Comparison of ENCODE assay signal across 1 cellular context in the genomic region with DNA sequence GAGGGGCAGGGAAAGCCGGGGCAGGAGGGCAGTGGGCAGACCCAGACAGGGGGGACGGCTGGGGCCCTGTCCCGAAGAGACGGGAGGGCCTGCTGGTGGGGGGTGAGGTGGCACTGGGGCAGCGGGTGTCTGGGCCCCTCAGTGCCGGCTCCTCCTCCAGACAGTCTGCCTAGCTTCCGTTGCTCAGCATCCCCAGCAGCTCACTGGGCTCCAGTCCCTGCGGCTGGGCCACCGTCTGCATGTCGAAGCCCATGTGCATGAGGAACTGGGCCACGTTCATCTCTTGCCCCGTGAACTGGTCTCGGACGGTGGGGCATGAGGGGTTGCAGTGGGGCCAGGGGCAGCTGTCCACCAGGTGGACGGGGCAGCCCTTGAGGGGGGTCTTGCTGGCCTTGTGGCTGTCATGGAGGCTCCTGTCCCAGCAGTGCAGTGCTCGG.
TF ChIP-seq lines count a peak whose summit lies in the region.

No MANE protein-coding gene starts in this region.

TF ChIP-seq in HepG2, 621 proteins besides CTCF, POLR2A, EP300 and RAD21 (continued from another document and continues in another):
- TF ChIP-seq, protein P1, sequence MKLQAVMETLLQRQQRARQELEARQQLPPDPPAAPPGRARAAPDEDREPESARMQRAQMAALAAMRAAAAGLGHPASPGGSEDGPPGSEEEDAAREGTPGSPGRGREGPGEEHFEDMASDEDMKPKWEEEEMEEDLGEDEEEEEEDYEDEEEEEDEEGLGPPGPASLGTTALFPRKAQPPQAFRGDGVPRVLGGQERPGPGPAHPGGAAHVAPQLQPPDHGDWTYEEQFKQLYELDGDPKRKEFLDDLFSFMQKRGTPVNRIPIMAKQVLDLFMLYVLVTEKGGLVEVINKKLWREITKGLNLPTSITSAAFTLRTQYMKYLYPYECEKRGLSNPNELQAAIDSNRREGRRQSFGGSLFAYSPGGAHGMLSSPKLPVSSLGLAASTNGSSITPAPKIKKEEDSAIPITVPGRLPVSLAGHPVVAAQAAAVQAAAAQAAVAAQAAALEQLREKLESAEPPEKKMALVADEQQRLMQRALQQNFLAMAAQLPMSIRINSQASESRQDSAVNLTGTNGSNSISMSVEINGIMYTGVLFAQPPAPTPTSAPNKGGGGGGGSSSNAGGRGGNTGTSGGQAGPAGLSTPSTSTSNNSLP (IDR thresholded peaks at IDR 0.05; ENCODE audit: low read depth, low read length): no peak
- TF ChIP-seq, protein P2, sequence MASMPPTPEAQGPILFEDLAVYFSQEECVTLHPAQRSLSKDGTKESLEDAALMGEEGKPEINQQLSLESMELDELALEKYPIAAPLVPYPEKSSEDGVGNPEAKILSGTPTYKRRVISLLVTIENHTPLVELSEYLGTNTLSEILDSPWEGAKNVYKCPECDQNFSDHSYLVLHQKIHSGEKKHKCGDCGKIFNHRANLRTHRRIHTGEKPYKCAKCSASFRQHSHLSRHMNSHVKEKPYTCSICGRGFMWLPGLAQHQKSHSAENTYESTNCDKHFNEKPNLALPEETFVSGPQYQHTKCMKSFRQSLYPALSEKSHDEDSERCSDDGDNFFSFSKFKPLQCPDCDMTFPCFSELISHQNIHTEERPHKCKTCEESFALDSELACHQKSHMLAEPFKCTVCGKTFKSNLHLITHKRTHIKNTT (CRISPR knock-in tag; IDR thresholded peaks at IDR 0.05): no peak
- TF ChIP-seq ZNF589 (CRISPR knock-in tag; conservative IDR thresholded peaks at IDR 0.05) (0 out of 2 replicates have a peak, but pooled peaks have one; percentile 18), NRL (CRISPR knock-in tag; IDR thresholded peaks at IDR 0.05; ENCODE audit: borderline replicate concordance) (peak; percentile 73; the same call in 1 of the 2 replicates), MTA3 (CRISPR knock-in tag; IDR thresholded peaks at IDR 0.05) (no peak), GABPA (IDR thresholded peaks at IDR 0.05; ENCODE audit: low read depth, low read length) (no peak), GABPA (CRISPR knock-in tag; IDR thresholded peaks at IDR 0.05; ENCODE audit: low read depth) (no peak), ARHGAP35 (CRISPR knock-in tag; IDR thresholded peaks at IDR 0.05; ENCODE audit: borderline replicate concordance) (no peak), TGIF2 (CRISPR knock-in tag; IDR thresholded peaks at IDR 0.05) (peak; percentile 66; the same call in 1 of the 2 replicates), PTBP1 (IDR thresholded peaks at IDR 0.05; ENCODE audit: low read depth, low read length, poor library complexity, severe bottlenecking) (peak; percentile 83), ZNF652 (CRISPR knock-in tag; IDR thresholded peaks at IDR 0.05; ENCODE audit: borderline replicate concordance, low read depth) (no peak), ZC3H4 (CRISPR knock-in tag; IDR thresholded peaks at IDR 0.05; ENCODE audit: borderline replicate concordance) (peak; percentile 49; the same call in 1 of the 2 replicates), RBM22 (optimal IDR thresholded peaks at IDR 0.05; ENCODE audit: low read length) (peak; percentile 96), PAF1 (CRISPR knock-in tag; IDR thresholded peaks at IDR 0.05) (peak; percentile 82; the same call in 1 of the 2 replicates), PRPF4 (IDR thresholded peaks at IDR 0.05; ENCODE audit: low read depth, low read length, poor library complexity, severe bottlenecking) (peak; percentile 65), HOXA3 (CRISPR knock-in tag; IDR thresholded peaks at IDR 0.05) (0 out of 2 replicates have a peak, but pooled peaks have one; percentile 15), ZSCAN21 (CRISPR knock-in tag; IDR thresholded peaks at IDR 0.05; ENCODE audit: borderline replicate concordance) (0 out of 2 replicates have a peak, but pooled peaks have one; percentile 20), ZNF776 (CRISPR knock-in tag; IDR thresholded peaks at IDR 0.05) (no peak), ZNF768 (CRISPR knock-in tag; IDR thresholded peaks at IDR 0.05) (peak; percentile 52; the same call in 1 of the 2 replicates), PHF5A (CRISPR knock-in tag; IDR thresholded peaks at IDR 0.05; ENCODE audit: low read depth, unreplicated experiment) (peak; percentile 48), EZH2 (conservative IDR thresholded peaks at IDR 0.05; ENCODE audit: low read depth, low read length) (no peak), ZBTB38 (CRISPR knock-in tag; IDR thresholded peaks at IDR 0.05) (peak; percentile 90), ZSCAN25 (CRISPR knock-in tag; IDR thresholded peaks at IDR 0.05) (peak; percentile 33; the same call in 1 of the 2 replicates), JDP2 (CRISPR knock-in tag; IDR thresholded peaks at IDR 0.05; ENCODE audit: borderline replicate concordance) (no peak), RBFOX2 (IDR thresholded peaks at IDR 0.05; ENCODE audit: low read depth, low read length) (peak; percentile 95), ZNF343 (CRISPR knock-in tag; IDR thresholded peaks at IDR 0.05) (no peak), CENPX (CRISPR knock-in tag; IDR thresholded peaks at IDR 0.05) (no peak), SALL1 (CRISPR knock-in tag; IDR thresholded peaks at IDR 0.05) (0 out of 2 replicates have a peak, but pooled peaks have one; percentile 27), POLR2AphosphoS5 (IDR thresholded peaks at IDR 0.05; ENCODE audit: low read depth, low read length) (peak; percentile 62), ZNF891 (CRISPR knock-in tag; IDR thresholded peaks at IDR 0.05) (peak; percentile 66; the same call in 1 of the 2 replicates), ZNF713 (CRISPR knock-in tag; IDR thresholded peaks at IDR 0.05) (no peak)
- TF ChIP-seq, protein P3, sequence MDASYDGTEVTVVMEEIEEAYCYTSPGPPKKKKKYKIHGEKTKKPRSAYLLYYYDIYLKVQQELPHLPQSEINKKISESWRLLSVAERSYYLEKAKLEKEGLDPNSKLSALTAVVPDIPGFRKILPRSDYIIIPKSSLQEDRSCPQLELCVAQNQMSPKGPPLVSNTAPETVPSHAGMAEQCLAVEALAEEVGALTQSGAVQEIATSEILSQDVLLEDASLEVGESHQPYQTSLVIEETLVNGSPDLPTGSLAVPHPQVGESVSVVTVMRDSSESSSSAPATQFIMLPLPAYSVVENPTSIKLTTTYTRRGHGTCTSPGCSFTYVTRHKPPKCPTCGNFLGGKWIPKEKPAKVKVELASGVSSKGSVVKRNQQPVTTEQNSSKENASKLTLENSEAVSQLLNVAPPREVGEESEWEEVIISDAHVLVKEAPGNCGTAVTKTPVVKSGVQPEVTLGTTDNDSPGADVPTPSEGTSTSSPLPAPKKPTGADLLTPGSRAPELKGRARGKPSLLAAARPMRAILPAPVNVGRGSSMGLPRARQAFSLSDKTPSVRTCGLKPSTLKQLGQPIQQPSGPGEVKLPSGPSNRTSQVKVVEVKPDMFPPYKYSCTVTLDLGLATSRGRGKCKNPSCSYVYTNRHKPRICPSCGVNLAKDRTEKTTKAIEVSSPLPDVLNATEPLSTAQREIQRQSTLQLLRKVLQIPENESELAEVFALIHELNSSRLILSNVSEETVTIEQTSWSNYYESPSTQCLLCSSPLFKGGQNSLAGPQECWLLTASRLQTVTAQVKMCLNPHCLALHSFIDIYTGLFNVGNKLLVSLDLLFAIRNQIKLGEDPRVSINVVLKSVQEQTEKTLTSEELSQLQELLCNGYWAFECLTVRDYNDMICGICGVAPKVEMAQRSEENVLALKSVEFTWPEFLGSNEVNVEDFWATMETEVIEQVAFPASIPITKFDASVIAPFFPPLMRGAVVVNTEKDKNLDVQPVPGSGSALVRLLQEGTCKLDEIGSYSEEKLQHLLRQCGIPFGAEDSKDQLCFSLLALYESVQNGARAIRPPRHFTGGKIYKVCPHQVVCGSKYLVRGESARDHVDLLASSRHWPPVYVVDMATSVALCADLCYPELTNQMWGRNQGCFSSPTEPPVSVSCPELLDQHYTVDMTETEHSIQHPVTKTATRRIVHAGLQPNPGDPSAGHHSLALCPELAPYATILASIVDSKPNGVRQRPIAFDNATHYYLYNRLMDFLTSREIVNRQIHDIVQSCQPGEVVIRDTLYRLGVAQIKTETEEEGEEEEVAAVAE (CRISPR knock-in tag; IDR thresholded peaks at IDR 0.05; ENCODE audit: borderline replicate concordance): no peak
- TF ChIP-seq, protein P4, sequence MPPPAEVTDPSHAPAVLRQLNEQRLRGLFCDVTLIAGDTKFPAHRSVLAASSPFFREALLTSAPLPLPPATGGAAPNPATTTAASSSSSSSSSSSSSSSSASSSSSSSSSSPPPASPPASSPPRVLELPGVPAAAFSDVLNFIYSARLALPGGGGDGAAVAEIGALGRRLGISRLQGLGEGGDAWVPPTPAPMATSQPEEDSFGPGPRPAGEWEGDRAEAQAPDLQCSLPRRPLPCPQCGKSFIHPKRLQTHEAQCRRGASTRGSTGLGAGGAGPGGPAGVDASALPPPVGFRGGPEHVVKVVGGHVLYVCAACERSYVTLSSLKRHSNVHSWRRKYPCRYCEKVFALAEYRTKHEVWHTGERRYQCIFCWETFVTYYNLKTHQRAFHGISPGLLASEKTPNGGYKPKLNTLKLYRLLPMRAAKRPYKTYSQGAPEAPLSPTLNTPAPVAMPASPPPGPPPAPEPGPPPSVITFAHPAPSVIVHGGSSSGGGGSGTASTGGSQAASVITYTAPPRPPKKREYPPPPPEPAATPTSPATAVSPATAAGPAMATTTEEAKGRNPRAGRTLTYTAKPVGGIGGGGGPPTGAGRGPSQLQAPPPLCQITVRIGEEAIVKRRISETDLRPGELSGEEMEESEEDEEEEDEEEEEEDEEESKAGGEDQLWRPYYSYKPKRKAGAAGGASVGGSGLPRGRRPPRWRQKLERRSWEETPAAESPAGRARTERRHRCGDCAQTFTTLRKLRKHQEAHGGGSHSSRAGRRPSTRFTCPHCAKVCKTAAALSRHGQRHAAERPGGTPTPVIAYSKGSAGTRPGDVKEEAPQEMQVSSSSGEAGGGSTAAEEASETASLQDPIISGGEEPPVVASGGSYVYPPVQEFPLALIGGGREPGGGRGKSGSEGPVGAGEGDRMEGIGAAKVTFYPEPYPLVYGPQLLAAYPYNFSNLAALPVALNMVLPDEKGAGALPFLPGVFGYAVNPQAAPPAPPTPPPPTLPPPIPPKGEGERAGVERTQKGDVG (CRISPR knock-in tag; IDR thresholded peaks at IDR 0.05; ENCODE audit: borderline replicate concordance): no peak
- TF ChIP-seq, protein P5, sequence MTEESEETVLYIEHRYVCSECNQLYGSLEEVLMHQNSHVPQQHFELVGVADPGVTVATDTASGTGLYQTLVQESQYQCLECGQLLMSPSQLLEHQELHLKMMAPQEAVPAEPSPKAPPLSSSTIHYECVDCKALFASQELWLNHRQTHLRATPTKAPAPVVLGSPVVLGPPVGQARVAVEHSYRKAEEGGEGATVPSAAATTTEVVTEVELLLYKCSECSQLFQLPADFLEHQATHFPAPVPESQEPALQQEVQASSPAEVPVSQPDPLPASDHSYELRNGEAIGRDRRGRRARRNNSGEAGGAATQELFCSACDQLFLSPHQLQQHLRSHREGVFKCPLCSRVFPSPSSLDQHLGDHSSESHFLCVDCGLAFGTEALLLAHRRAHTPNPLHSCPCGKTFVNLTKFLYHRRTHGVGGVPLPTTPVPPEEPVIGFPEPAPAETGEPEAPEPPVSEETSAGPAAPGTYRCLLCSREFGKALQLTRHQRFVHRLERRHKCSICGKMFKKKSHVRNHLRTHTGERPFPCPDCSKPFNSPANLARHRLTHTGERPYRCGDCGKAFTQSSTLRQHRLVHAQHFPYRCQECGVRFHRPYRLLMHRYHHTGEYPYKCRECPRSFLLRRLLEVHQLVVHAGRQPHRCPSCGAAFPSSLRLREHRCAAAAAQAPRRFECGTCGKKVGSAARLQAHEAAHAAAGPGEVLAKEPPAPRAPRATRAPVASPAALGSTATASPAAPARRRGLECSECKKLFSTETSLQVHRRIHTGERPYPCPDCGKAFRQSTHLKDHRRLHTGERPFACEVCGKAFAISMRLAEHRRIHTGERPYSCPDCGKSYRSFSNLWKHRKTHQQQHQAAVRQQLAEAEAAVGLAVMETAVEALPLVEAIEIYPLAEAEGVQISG (CRISPR knock-in tag; IDR thresholded peaks at IDR 0.05): 0 out of 2 replicates have a peak, but pooled peaks have one; percentile 27
- TF ChIP-seq, protein P6, sequence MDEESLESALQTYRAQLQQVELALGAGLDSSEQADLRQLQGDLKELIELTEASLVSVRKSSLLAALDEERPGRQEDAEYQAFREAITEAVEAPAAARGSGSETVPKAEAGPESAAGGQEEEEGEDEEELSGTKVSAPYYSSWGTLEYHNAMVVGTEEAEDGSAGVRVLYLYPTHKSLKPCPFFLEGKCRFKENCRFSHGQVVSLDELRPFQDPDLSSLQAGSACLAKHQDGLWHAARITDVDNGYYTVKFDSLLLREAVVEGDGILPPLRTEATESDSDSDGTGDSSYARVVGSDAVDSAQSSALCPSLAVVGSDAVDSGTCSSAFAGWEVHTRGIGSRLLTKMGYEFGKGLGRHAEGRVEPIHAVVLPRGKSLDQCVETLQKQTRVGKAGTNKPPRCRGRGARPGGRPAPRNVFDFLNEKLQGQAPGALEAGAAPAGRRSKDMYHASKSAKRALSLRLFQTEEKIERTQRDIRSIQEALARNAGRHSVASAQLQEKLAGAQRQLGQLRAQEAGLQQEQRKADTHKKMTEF (CRISPR knock-in tag; IDR thresholded peaks at IDR 0.05): no peak
- TF ChIP-seq, protein P7, sequence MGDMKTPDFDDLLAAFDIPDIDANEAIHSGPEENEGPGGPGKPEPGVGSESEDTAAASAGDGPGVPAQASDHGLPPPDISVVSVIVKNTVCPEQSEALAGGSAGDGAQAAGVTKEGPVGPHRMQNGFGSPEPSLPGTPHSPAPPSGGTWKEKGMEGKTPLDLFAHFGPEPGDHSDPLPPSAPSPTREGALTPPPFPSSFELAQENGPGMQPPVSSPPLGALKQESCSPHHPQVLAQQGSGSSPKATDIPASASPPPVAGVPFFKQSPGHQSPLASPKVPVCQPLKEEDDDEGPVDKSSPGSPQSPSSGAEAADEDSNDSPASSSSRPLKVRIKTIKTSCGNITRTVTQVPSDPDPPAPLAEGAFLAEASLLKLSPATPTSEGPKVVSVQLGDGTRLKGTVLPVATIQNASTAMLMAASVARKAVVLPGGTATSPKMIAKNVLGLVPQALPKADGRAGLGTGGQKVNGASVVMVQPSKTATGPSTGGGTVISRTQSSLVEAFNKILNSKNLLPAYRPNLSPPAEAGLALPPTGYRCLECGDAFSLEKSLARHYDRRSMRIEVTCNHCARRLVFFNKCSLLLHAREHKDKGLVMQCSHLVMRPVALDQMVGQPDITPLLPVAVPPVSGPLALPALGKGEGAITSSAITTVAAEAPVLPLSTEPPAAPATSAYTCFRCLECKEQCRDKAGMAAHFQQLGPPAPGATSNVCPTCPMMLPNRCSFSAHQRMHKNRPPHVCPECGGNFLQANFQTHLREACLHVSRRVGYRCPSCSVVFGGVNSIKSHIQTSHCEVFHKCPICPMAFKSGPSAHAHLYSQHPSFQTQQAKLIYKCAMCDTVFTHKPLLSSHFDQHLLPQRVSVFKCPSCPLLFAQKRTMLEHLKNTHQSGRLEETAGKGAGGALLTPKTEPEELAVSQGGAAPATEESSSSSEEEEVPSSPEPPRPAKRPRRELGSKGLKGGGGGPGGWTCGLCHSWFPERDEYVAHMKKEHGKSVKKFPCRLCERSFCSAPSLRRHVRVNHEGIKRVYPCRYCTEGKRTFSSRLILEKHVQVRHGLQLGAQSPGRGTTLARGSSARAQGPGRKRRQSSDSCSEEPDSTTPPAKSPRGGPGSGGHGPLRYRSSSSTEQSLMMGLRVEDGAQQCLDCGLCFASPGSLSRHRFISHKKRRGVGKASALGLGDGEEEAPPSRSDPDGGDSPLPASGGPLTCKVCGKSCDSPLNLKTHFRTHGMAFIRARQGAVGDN (CRISPR knock-in tag; IDR thresholded peaks at IDR 0.05): peak; percentile 39
- TF ChIP-seq, protein P8, sequence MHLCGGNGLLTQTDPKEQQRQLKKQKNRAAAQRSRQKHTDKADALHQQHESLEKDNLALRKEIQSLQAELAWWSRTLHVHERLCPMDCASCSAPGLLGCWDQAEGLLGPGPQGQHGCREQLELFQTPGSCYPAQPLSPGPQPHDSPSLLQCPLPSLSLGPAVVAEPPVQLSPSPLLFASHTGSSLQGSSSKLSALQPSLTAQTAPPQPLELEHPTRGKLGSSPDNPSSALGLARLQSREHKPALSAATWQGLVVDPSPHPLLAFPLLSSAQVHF (CRISPR knock-in tag; IDR thresholded peaks at IDR 0.05): peak; percentile 63; the same call in 1 of the 2 replicates
